ENCODE assay signal across 30 cellular contexts in the genomic region with DNA sequence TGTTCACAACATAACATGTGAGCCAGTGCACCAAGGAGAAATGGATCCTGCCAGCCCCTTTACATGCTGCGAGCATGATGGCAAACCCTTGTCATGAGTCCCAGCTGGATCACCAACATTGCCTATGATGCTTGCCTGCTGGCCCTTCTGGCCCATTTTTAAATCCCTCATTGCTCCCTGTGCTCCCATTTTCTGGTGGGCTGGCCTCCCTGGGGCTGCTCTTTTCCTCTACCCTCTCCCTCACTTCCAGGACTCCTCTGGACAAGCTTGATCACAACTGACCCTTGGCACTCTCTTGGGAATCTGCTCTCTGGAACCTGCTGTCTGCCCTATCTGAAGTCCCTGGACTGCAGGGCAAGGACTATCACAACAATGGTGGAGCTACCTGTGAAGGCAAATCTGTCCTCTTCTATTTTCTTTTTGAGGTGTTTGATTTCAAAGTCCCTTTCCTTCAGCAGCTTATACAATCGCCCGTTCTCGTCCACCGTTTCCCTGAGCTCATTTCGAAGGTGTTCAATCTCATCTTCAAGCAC. TPM values are rescaled to one million over a fixed set of nuclear protein-coding genes. Genes with fewer than 3 reads are reported as not detected.
A peak's percentile ranks its signal among the peaks of the same experiment; 100 is the strongest.
DNase-seq lines count a peak whose midpoint lies in the region; ATAC-seq, FAIRE-seq and TF ChIP-seq lines count a peak whose summit lies in the region.
"Had no signal": no experiment of that assay in that cellular context is flagged by ENCODE, and none has a peak within 500 bp of the region (broad histone marks: within the 10 kb centered on the region; RNA-seq: fewer than 3 reads in every experiment).

No MANE protein-coding gene starts in this region.

- no peaks in the 10 kb centered on the region for H3K23me2 ChIP-seq in H9 (ENCODE audit: insufficient read length, low read depth, low read length, poor library complexity, severe bottlenecking)

- H2BK15ac ChIP-seq in H9 (ENCODE audit: low read depth, low read length), result no peak overlapping the region

- H3K4me2 ChIP-seq in H9 (ENCODE audit: insufficient read depth, insufficient read length, low read length), result no peak overlapping the region
- H3K4me2 ChIP-seq: SK-N-SH had no signal

- no peak overlapping the region for H2BK5ac ChIP-seq in H9 (ENCODE audit: insufficient read length, low read length)

- H3K27ac Mint-ChIP-seq in H9, result no peak overlapping the region

- no peak overlapping the region for H3K14ac ChIP-seq in H9 (ENCODE audit: insufficient read depth, low read length)

- H4K8ac ChIP-seq in H9 (replicated peaks; ENCODE audit: insufficient read length, low read depth, low read length), result no peak overlapping the region

- H2AK5ac ChIP-seq in H9 (ENCODE audit: insufficient read length, low read length), result no peak overlapping the region

- TF ChIP-seq CTCF in H9 (conservative IDR thresholded peaks at IDR 0.05) (no peak), RWPE2 (IDR thresholded peaks at IDR 0.05; ENCODE audit: poor library complexity, severe bottlenecking) (no peak)

- no peak overlapping the region for H3K9ac ChIP-seq in H9 (ENCODE audit: extremely low read depth, insufficient read length, low read length)
- H3K9ac ChIP-seq: GM23248, SK-N-SH had no signal

- no peak for TF ChIP-seq POLR2A in erythroblast (IDR thresholded peaks at IDR 0.05; ENCODE audit: low read length)

- H3K4me3 ChIP-seq in RWPE2 (ENCODE audit: severe bottlenecking) (no peak overlapping the region), small intestine (ENCODE audit: low read depth in 1 of 2, low read length in 2 of 2) (no peak overlapping the region)
- H3K4me3 ChIP-seq: GM12878, GM23248 had no signal

- no peak overlapping the region for H2BK120ac ChIP-seq in H9 (ENCODE audit: low read depth, low read length, poor library complexity, severe bottlenecking)

- H3K18ac ChIP-seq in H9 (ENCODE audit: insufficient read length, low read depth, low read length), result no peak overlapping the region

- peaks cover 24% of the 10 kb centered on the region for H3K27me3 Mint-ChIP-seq in H9 (ENCODE audit: low read depth)

- H3K27me3 ChIP-seq in H9 (ENCODE audit: insufficient read depth, low read length), result no peaks in the 10 kb centered on the region
- H3K27me3 ChIP-seq in RWPE2 (ENCODE audit: insufficient read depth, poor library complexity, severe bottlenecking), result no peaks in the 10 kb centered on the region
- H3K27me3 ChIP-seq in small intestine (ENCODE audit: control insufficient read depth in 2 of 2, insufficient read depth in 2 of 2, low read length in 2 of 2), result no peaks in the 10 kb centered on the region

- H3K79me2 ChIP-seq in H9 (ENCODE audit: insufficient read depth, low read length), result no peaks in the 10 kb centered on the region

- H2BK20ac ChIP-seq in H9 (ENCODE audit: low read depth, low read length, poor library complexity, severe bottlenecking), result no peak overlapping the region

- H3K4me1 Mint-ChIP-seq in H9, result peaks cover 3 to 8% of the 10 kb centered on the region in 2 experiments; a peak in 3 of 4 replicates

- no peak overlapping the region for H3K23ac ChIP-seq in H9 (ENCODE audit: insufficient read length, low read depth, low read length)

- no peak overlapping the region for H2BK12ac ChIP-seq in H9 (ENCODE audit: insufficient read length, low read depth, low read length)

- H3K9me3 ChIP-seq in H9 (ENCODE audit: control insufficient read depth, low read depth, low read length) (no peaks in the 10 kb centered on the region), RWPE2 (ENCODE audit: severe bottlenecking) (no peaks in the 10 kb centered on the region), small intestine (ENCODE audit: control insufficient read depth, low read depth) (no peaks in the 10 kb centered on the region)
- H3K9me3 ChIP-seq: SK-N-SH had no signal

- WGBS in H9 (ENCODE audit: extremely low coverage, insufficient read length, low lambda C conversion rate), result no CpG with 5 or more reads among the region's 6 CpGs
- 69 to 86% (median 82%) methylated on average over 6 of the region's 6 CpGs for whole genome bisulfite sequencing in small intestine, 3 donors

- H3K9me3 Mint-ChIP-seq in H9, result no peaks in the 10 kb centered on the region
- H3K9me3 Mint-ChIP-seq: CD4-positive, alpha-beta memory T cell had no signal

- H4K20me1 ChIP-seq in H9 (ENCODE audit: control insufficient read depth, insufficient read depth, insufficient read length), result no peaks in the 10 kb centered on the region

- no peak overlapping the region for H4K5ac ChIP-seq in H9 (ENCODE audit: insufficient read length, low read depth, low read length)

- ATAC-seq in RWPE2 (ENCODE audit: low read depth) (no peak), left colon (no peak)
- ATAC-seq: Panc1 had no signal

- H3K4me1 ChIP-seq in H9 (ENCODE audit: insufficient read depth, low read length) (no peaks in the 10 kb centered on the region), RWPE2 (ENCODE audit: insufficient read depth, poor library complexity, severe bottlenecking) (peaks cover 5% of the 10 kb centered on the region), small intestine (ENCODE audit: control insufficient read depth in 2 of 2, insufficient read depth in 1 of 2, low read depth in 1 of 2, low read length in 1 of 2) (peaks cover 0 to 4% of the 10 kb centered on the region in 2 donors)

- no peak overlapping the region for H3K56ac ChIP-seq in H9 (ENCODE audit: insufficient read length, low read depth, low read length)

- no peak overlapping the region for H4K91ac ChIP-seq in H9 (ENCODE audit: insufficient read length, low read depth, low read length)

- H3K4me3 Mint-ChIP-seq in H9, result no peak overlapping the region; a peak in 1 of 5 replicates
- H3K4me3 Mint-ChIP-seq: CD4-positive, alpha-beta memory T cell had no signal

- peak; percentile 12 for DNase-seq in H9
- DNase-seq in RWPE2 (ENCODE audit: low spot score), result peak; percentile 12
- peak; percentile 19 for DNase-seq in islet precursor cell
- peak; percentile 82 for DNase-seq in small intestine
- DNase-seq in left colon, result no peak
- no peak for DNase-seq in erythroblast (lab: John Stamatoyannopoulos, UW)
- no peak for DNase-seq in NCI-H2081 treated with DMSO at 0.1 percent for 48 hours (lab: John Stamatoyannopoulos, UW)
- DNase-seq: C1 segment of cervical spinal cord; CD4-positive, alpha-beta memory T cell; COR-L47; DMS 273 treated with DMSO at 0.1 percent for 48 hours; DMS79; EL; GDM1; GM23248; H7; KBM-7; NCI-H1105 treated with DMSO at 0.1 percent for 48 hours; NCI-H146; NCI-H1930; NCI-H2227 treated with DMSO at 0.1 percent for 48 hours; NCI-H510A; NCI-H69; SK-N-SH had no signal

- H3K27ac ChIP-seq in H9 (ENCODE audit: insufficient read length, low read depth, low read length), result no peak overlapping the region
- no peak overlapping the region for H3K27ac ChIP-seq in RWPE2 (ENCODE audit: poor library complexity, severe bottlenecking)
- peak overlapping the region in 1 of 2 donors; percentile 71 for H3K27ac ChIP-seq in small intestine (ENCODE audit: low read depth in 1 of 2, low read length in 1 of 2)
- H3K27ac ChIP-seq: GM23248 had no signal

- intact Hi-C loops in left colon (cut with DNase I, micrococcal nuclease), result no loop called here

- no peak overlapping the region for H3T11ph ChIP-seq in H9 (ENCODE audit: low read length)

- no peaks in the 10 kb centered on the region for H3K36me3 Mint-ChIP-seq in H9 (ENCODE audit: insufficient read depth in 1 of 3, low read depth in 3 of 3)
- H3K36me3 Mint-ChIP-seq: CD4-positive, alpha-beta memory T cell had no signal

- FAIRE-seq in small intestine (lab: Jason Lieb, UNC), result no peak
- FAIRE-seq: GM12878, HTR-8/SVneo had no signal

- H2AFZ ChIP-seq in H9 (ENCODE audit: low read length), result no peak overlapping the region
- H2AFZ ChIP-seq: GM23248 had no signal

- H3K36me3 ChIP-seq in RWPE2 (ENCODE audit: low read depth) (no peaks in the 10 kb centered on the region), small intestine (ENCODE audit: control insufficient read depth in 2 of 2, insufficient read depth in 2 of 2, low read length in 2 of 2) (no peaks in the 10 kb centered on the region)

- H3K4ac ChIP-seq in H9 (ENCODE audit: low read depth, low read length), result no peak overlapping the region

- no peaks in the 10 kb centered on the region for H3K79me1 ChIP-seq in H9 (ENCODE audit: insufficient read depth, low read depth, low read length, poor library complexity, severe bottlenecking)

RNA-seq across cellular contexts. Expression of a gene that starts 16.3 kb away (rescaled TPM):
- total RNA-seq in H9 (2021) (not detected in 2 replicates), left colon (1 to 10 TPM; 2.0 to 2.3 TPM)
- polyA plus RNA-seq in small intestine, result 1 to 10 TPM in 1 of 3 donors, under 1 TPM in 2; 0.37 to 2.7 (median 0.81) TPM
- total RNA-seq: A673 had no signal

RNA-seq across cellular contexts. Expression of a gene that starts 47.5 kb away (rescaled TPM):
- total RNA-seq in H9 (2021), result 77.6 and 84.2 TPM in 2 replicates
- 100 to 1,000 TPM; 203 to 333 (median 307) TPM for polyA plus RNA-seq in small intestine
- 100 to 1,000 TPM; 376 to 377 TPM for total RNA-seq in left colon

RNA-seq across cellular contexts. Expression of a gene that starts 52.5 kb away (rescaled TPM):
- total RNA-seq in H9 (2021), result 0.13 TPM in 1 of 2 replicates, not detected in the other
- 1 to 10 TPM in 1 of 3 donors, under 1 TPM in 2; 0.22 to 2.5 (median 0.81) TPM for polyA plus RNA-seq in small intestine
- total RNA-seq in left colon, result 1 to 10 TPM; 4.9 to 6.3 TPM
- total RNA-seq: A673, H7 had no signal
- polyA plus RNA-seq: CD4-positive, alpha-beta memory T cell had no signal

RNA-seq across cellular contexts. Expression of a gene that starts 54.1 kb away (rescaled TPM):
- total RNA-seq in H9 (2021) (0.46 TPM in 1 of 2 replicates, not detected in the other), left colon (under 1 TPM in 1 of 2 donors, not detected in 1; 0.28 TPM)
- 1 to 10 TPM in 2 of 3 donors, under 1 TPM in 1; 0.15 to 5.4 (median 2.2) TPM for polyA plus RNA-seq in small intestine
- total RNA-seq: A673; CD4-positive, alpha-beta memory T cell; GM12878; GM23248; H7; LHCN-M2; MCF 10A had no signal
- polyA plus RNA-seq: CD4-positive, alpha-beta memory T cell; GM12878; GM23248; SK-N-SH had no signal

Comparison
In these comparisons a context has a peak if more than half of its experiments do, and no peak if none do; other contexts are left out.
1. DNase-seq: peak in H9 (single experiment), RWPE2 (single experiment), islet precursor cell (single experiment) and small intestine (single experiment); none in left colon (0 of 2), erythroblast (0 of 2) and NCI-H2081 treated with DMSO at 0.1 percent for 48 hours (single experiment).